31 cellular contexts compared by ENCODE assay signal in the genomic region with DNA sequence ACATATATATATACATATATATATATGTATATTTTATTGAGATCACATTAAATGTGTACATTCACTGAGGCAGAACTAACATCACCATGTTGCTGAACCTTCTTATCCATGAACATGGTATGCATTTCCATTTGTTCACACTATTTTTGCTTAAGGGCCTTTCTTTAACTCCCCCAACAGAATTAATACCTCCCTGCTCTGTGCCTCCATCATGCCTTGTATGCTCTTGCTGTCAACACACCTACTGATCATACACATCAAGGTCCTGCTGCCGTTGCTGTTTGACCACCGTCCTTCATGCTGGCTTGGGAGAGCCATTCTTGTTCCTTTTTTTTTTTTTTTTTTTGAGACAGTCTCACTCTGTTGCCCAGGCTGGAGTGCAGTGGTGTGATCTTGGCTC. TPM values are rescaled to one million over a fixed set of nuclear protein-coding genes. Genes with fewer than 3 reads are reported as not detected.
"Had no signal": no experiment of that assay in that cellular context is flagged by ENCODE, and none has a peak within 500 bp of the region (broad histone marks: within the 10 kb centered on the region; RNA-seq: fewer than 3 reads in every experiment).

No MANE protein-coding gene starts in this region.

- H3K27me3 ChIP-seq: testis, thyroid gland, upper lobe of left lung, uterus, vagina had no signal

- DNase-seq: stimulated activated CD4-positive, alpha-beta T cell treated with anti-CD3 and anti-CD28 coated beads, Interleukin-2, amount 100 ng/mL, for 48 hours; stimulated activated CD4-positive, alpha-beta T cell treated with anti-CD3 and anti-CD28 coated beads, Interleukin-4, amount 100 ng/mL, for 1 hour; stimulated activated CD4-positive, alpha-beta T cell treated with anti-CD3 and anti-CD28 coated beads, Interleukin-4, amount 100 ng/mL, for 24 hours; stimulated activated CD4-positive, alpha-beta T cell treated with anti-CD3 and anti-CD28 coated beads, Interleukin-4, amount 100 ng/mL, for 4 hours; stimulated activated CD8-positive, alpha-beta memory T cell treated with anti-CD3 and anti-CD28 coated beads, Interleukin-4, amount 100 ng/mL, for 48 hours; stimulated activated naive B cell treated with anti-CD40 and anti-IgM and Interleukin-4, amounts not matched to agents 10 μg/mL and 1 μg/mL and 100 μg/mL, for 72 hours; stimulated activated naive CD4-positive, alpha-beta T cell; stimulated activated naive CD4-positive, alpha-beta T cell treated with Interleukin-2 at 50 U/mL for 16 hours; stimulated activated naive CD8-positive, alpha-beta T cell treated with anti-CD3 and anti-CD28 coated beads, Interleukin-15, amount 100 ng/mL, for 72 hours; stimulated activated naive CD8-positive, alpha-beta T cell treated with anti-CD3 and anti-CD28 coated beads, Interleukin-15, Interleukin-2, amounts not matched to agents 100 U/mL and 50 U/mL, for 24 hours; stomach; substantia nigra; testis; thyroid gland; tibial artery; transverse colon; trophoblast cell; upper lobe of left lung; upper lobe of right lung; uterus had no signal

- H3K27ac ChIP-seq: stomach, suprapubic skin, testis, thoracic aorta, thyroid gland, tibial artery, tibial nerve, transverse colon, upper lobe of left lung, upper lobe of right lung, vagina had no signal

- H3K36me3 ChIP-seq: stomach, suprapubic skin, thoracic aorta, thyroid gland, tibial artery, tibial nerve, transverse colon, upper lobe of left lung, upper lobe of right lung, uterus, vagina had no signal

- H3K4me1 ChIP-seq: stomach, suprapubic skin, testis, thyroid gland, tibial artery, tibial nerve, transverse colon, upper lobe of left lung, upper lobe of right lung, uterus, vagina had no signal

- H3K9me3 ChIP-seq: suprapubic skin, testis, thyroid gland, upper lobe of right lung, vagina had no signal

- ATAC-seq: stimulated activated effector memory CD8-positive, alpha-beta T cell treated with anti-CD3 and anti-CD28 coated beads, Interleukin-12 subunit alpha, Interleukin-12 subunit beta, amount 100 ng/mL, for 72 hours; stimulated activated memory B cell treated with anti-CD40 and anti-IgM and Interleukin-4, amounts not matched to agents 10 μg/mL and 1 μg/mL and 100 μg/mL, for 72 hours; stimulated activated naive B cell treated with anti-CD40 and anti-IgM and Interleukin-4, amounts not matched to agents 10 μg/mL and 1 μg/mL and 100 μg/mL, for 72 hours; stimulated activated naive CD8-positive, alpha-beta T cell treated with anti-CD3 and anti-CD28 coated beads, Interleukin-15, amount 100 ng/mL, for 72 hours; stimulated activated naive CD8-positive, alpha-beta T cell treated with anti-CD3 and anti-CD28 coated beads, Interleukin-15, Interleukin-2, amounts not matched to agents 100 U/mL and 50 U/mL, for 24 hours; upper lobe of right lung had no signal

- H3K4me3 ChIP-seq: stomach, suprapubic skin, testis, thoracic aorta, thyroid gland, tibial artery, tibial nerve, transverse colon, upper lobe of left lung, upper lobe of right lung, uterus, vagina had no signal

- FAIRE-seq: urothelium cell line had no signal

RNA-seq across cellular contexts. Expression of a gene that starts 50.4 kb away (rescaled TPM):
- total RNA-seq: stomach, subcutaneous adipose tissue, temporal lobe, thoracic aorta, tibial nerve, transverse colon, upper lobe of left lung, upper lobe of right lung, ureter, urinary bladder, vagina had no signal
- polyA plus RNA-seq: stomach, urinary bladder had no signal
